11 cellular contexts compared by ENCODE assay signal in the genomic region with DNA sequence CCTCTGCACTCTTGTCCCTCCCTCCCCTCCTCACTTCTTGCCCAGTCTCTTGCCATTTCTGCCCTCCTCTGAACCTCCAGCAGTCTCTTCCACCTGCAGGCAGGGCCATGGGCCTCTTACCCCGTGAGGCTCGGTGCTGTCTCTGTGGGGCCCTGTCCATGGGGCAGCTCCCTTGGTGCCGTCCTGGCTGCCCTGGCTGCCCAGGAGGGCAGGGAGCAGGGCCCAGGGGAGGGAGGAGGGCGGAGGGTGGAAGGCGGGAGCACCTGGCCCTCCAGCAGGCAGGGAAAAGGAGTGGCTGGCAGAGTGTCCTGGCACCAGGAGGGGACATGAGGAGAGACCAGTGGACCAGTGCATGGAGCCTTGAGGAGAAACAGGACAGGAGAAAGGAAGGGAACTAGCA. TPM values are rescaled to one million over a fixed set of nuclear protein-coding genes. Genes with fewer than 3 reads are reported as not detected.
DNase-seq lines count a peak whose midpoint lies in the region; ATAC-seq, FAIRE-seq and TF ChIP-seq lines count a peak whose summit lies in the region.
"Had no signal": no experiment of that assay in that cellular context is flagged by ENCODE, and none has a peak within 500 bp of the region (broad histone marks: within the 10 kb centered on the region; RNA-seq: fewer than 3 reads in every experiment).

A gene (minus strand): TSS at position 198 of the 400 bp plus-strand sequence. CDS start 38 bp downstream, at position 160.

- no peaks in the 10 kb centered on the region for H3K9me3 Mint-ChIP-seq in CD4-positive, alpha-beta T cell
- no peaks in the 10 kb centered on the region for H3K9me3 Mint-ChIP-seq in central memory CD8-positive, alpha-beta T cell

- ATAC-seq in CD4-positive, alpha-beta T cell (ENCODE audit: poor library complexity), result no peak
- no peak for ATAC-seq in central memory CD8-positive, alpha-beta T cell (replicated peaks; ENCODE audit: extremely low read depth, poor library complexity, severe bottlenecking)
- ATAC-seq in foreskin keratinocyte (no peak), GM18868 (IDR thresholded peaks at IDR 0.05; ENCODE audit: unreplicated experiment) (no peak)

- POLR2A ChIA-PET in CD4-positive, alpha-beta T cell (lab: Charles Lee), result interaction anchor here (0.5 kb wide), 1 partner anchor 15 kb away, joined by 3 read pairs; no protein-coding TSS in a partner anchor

- H3K9ac ChIP-seq in mucosa of stomach (ENCODE audit: low read length), result peak within 1 kb of the TSS; percentile 90

- peaks cover 93% of the 10 kb centered on the region for H3K4me1 Mint-ChIP-seq in CD4-positive, alpha-beta T cell (ENCODE audit: low read depth)
- peaks cover 66% of the 10 kb centered on the region for H3K4me1 Mint-ChIP-seq in central memory CD8-positive, alpha-beta T cell

- H3K36me3 Mint-ChIP-seq in CD4-positive, alpha-beta T cell (ENCODE audit: low read depth), result no peaks in the 10 kb centered on the region
- H3K36me3 Mint-ChIP-seq in central memory CD8-positive, alpha-beta T cell (ENCODE audit: insufficient read depth), result peaks cover 8% of the 10 kb centered on the region

- H3K27me3 ChIP-seq in CD4-positive, alpha-beta T cell (ENCODE audit: control insufficient read depth, insufficient read depth, low read length), result no peaks in the 10 kb centered on the region
- H3K27me3 ChIP-seq in mucosa of stomach (ENCODE audit: control insufficient read depth, insufficient read depth, low read length) (no peaks in the 10 kb centered on the region), foreskin keratinocyte (no peaks in the 10 kb centered on the region)

- DNase-seq in CD4-positive, alpha-beta T cell, result no peak
- DNase-seq in NCI-H510A (lab: John Stamatoyannopoulos, UW) (peak; percentile 51), NCI-H2227 treated with DMSO at 0.1 percent for 48 hours (lab: John Stamatoyannopoulos, UW) (no peak), foreskin keratinocyte (no peak), D721Med (ENCODE audit: insufficient read length, low spot score) (no peak)
- no peak for DNase-seq in central memory CD8-positive, alpha-beta T cell (ENCODE audit: low spot score in 2 of 2)
- DNase-seq: effector CD8-positive, alpha-beta T cell; Karpas-422 had no signal

- H3K27ac ChIP-seq in CD4-positive, alpha-beta T cell (ENCODE audit: low read depth, low read length), result peak within 1 kb of the TSS; percentile 15
- H3K27ac ChIP-seq in foreskin keratinocyte, result no peak within 1 kb of the TSS
- H3K27ac ChIP-seq: thoracic aorta had no signal

- intact Hi-C loops in CD4-positive, alpha-beta T cell (cut with DNase I, micrococcal nuclease), result no loop called here

- H3K4me3 Mint-ChIP-seq in CD4-positive, alpha-beta T cell, result peak within 1 kb of the TSS; percentile 59
- H3K4me3 Mint-ChIP-seq in central memory CD8-positive, alpha-beta T cell, result peak within 1 kb of the TSS; percentile 57

- CTCF ChIA-PET in CD4-positive, alpha-beta T cell (lab: Charles Lee), result interaction anchor here (0.9 kb wide), 1 partner anchor 12 kb away, joined by 3 read pairs; no protein-coding TSS in a partner anchor

- H3K4me1 ChIP-seq in mucosa of stomach (ENCODE audit: control insufficient read depth, insufficient read depth, low read length) (peaks cover 32% of the 10 kb centered on the region), foreskin keratinocyte (peaks cover 16% of the 10 kb centered on the region)

- peak within 1 kb of the TSS; percentile 61 for H3K4me3 ChIP-seq in mucosa of stomach (ENCODE audit: low read length)
- H3K4me3 ChIP-seq: thoracic aorta had no signal

- peak within 1 kb of the TSS; percentile 79 for H3K27ac Mint-ChIP-seq in CD4-positive, alpha-beta T cell
- H3K27ac Mint-ChIP-seq in central memory CD8-positive, alpha-beta T cell (ENCODE audit: low read depth), result peak within 1 kb of the TSS; percentile 83

- no peaks in the 10 kb centered on the region for H3K36me3 ChIP-seq in mucosa of stomach (ENCODE audit: control insufficient read depth, insufficient read depth, low read length)
- H3K36me3 ChIP-seq: thoracic aorta had no signal

- H3K27me3 Mint-ChIP-seq in CD4-positive, alpha-beta T cell, result no peaks in the 10 kb centered on the region
- no peaks in the 10 kb centered on the region for H3K27me3 Mint-ChIP-seq in central memory CD8-positive, alpha-beta T cell

- FAIRE-seq in D721Med (lab: Jason Lieb, UNC), result no peak

- no peak for TF ChIP-seq CTCF in CD4-positive, alpha-beta T cell (IDR thresholded peaks at IDR 0.05)
- TF ChIP-seq CTCF in foreskin keratinocyte (conservative IDR thresholded peaks at IDR 0.05), result no peak
- no peak for TF ChIP-seq CTCF in D721Med (IDR thresholded peaks at IDR 0.05; ENCODE audit: insufficient read depth, missing control alignments)

- H3K9me3 ChIP-seq in CD4-positive, alpha-beta T cell (ENCODE audit: control insufficient read depth, low read length), result no peaks in the 10 kb centered on the region
- no peaks in the 10 kb centered on the region for H3K9me3 ChIP-seq in mucosa of stomach (ENCODE audit: control insufficient read depth, low read length)
- H3K9me3 ChIP-seq: thoracic aorta had no signal

RNA-seq across cellular contexts. Expression of the gene that starts here (rescaled TPM):
- 1 to 10 TPM; 3.6 to 3.7 TPM for total RNA-seq in CD4-positive, alpha-beta T cell
- total RNA-seq in foreskin keratinocyte, result not detected in 2 replicates
- 0.02 TPM in 1 of 2 replicates, not detected in the other for polyA plus RNA-seq in foreskin keratinocyte
- total RNA-seq: thoracic aorta had no signal
